ENCODE assay signal across 20 cellular contexts in the genomic region with DNA sequence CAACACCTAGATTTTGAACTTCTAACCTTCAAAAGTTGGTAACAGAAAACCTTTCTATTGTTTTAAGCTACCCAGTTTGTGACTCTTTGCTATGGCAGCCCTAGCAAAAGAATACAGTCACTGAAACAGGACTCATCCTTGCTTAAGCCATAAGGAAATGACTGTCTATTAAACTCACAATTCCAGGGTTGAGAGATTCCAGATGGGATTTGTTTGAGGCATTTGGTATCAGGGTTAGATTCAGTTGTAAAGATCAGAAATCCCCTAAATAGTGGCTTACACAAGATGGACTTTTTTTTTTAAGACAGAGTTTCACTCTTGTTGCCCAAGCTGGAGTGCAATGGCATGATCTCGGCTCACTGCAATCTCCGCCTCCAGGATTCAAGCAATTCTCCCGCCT.
"Had no signal": no experiment of that assay in that cellular context is flagged by ENCODE, and none has a peak within 500 bp of the region (broad histone marks: within the 10 kb centered on the region; RNA-seq: fewer than 3 reads in every experiment).

No MANE protein-coding gene starts in this region.

- H3K27me3 ChIP-seq: dorsolateral prefrontal cortex, gastrocnemius medialis, right lobe of liver, spleen, tibial artery, upper lobe of left lung, uterus had no signal

- H3K36me3 ChIP-seq: gastrocnemius medialis, right lobe of liver, spleen, tibial artery, upper lobe of left lung, uterus had no signal

- DNase-seq: cortex of kidney; dorsolateral prefrontal cortex; effector CD8-positive, alpha-beta T cell; gastrocnemius medialis; naive thymus-derived CD4-positive, alpha-beta T cell; nephron progenitor cell; psoas muscle; retina; right lobe of liver; spleen; stimulated activated CD4-positive, alpha-beta T cell treated with anti-CD3 and anti-CD28 coated beads, Interleukin-15, amount 100 ng/mL, for 24 hours; stimulated activated CD4-positive, alpha-beta T cell treated with anti-CD3 and anti-CD28 coated beads, Interleukin-1b, Interleukin-23, amount 100 ng/mL, for 48 hours; stimulated activated CD4-positive, alpha-beta T cell treated with anti-CD3 and anti-CD28 coated beads, Interleukin-4, amount 100 ng/mL, for 24 hours; tibial artery; upper lobe of left lung; uterus had no signal

- H3K4me3 Mint-ChIP-seq: memory B cell; naive thymus-derived CD4-positive, alpha-beta T cell; nephron progenitor cell; stimulated activated memory B cell treated with anti-CD40 and anti-IgM and Interleukin-4, amounts not matched to agents 10 μg/mL and 1 μg/mL and 100 μg/mL, for 72 hours; stimulated activated naive CD8-positive, alpha-beta T cell treated with anti-CD3 and anti-CD28 coated beads, Interleukin-15, Interleukin-2, amounts not matched to agents 100 ng/mL and 50 ng/mL, for 24 hours had no signal

- H3K4me3 ChIP-seq: dorsolateral prefrontal cortex, gastrocnemius medialis, psoas muscle, right lobe of liver, spleen, tibial artery, upper lobe of left lung, uterus had no signal

- H3K27me3 Mint-ChIP-seq: naive thymus-derived CD4-positive, alpha-beta T cell; stimulated activated naive CD8-positive, alpha-beta T cell treated with anti-CD3 and anti-CD28 coated beads, Interleukin-15, Interleukin-2, amounts not matched to agents 100 ng/mL and 50 ng/mL, for 24 hours had no signal

- H3K4me1 ChIP-seq: gastrocnemius medialis, psoas muscle, spleen, tibial artery, upper lobe of left lung, uterus had no signal

- H3K9me3 Mint-ChIP-seq: stimulated activated memory B cell treated with anti-CD40 and anti-IgM and Interleukin-4, amounts not matched to agents 10 μg/mL and 1 μg/mL and 100 μg/mL, for 72 hours; stimulated activated naive CD8-positive, alpha-beta T cell treated with anti-CD3 and anti-CD28 coated beads, Interleukin-15, Interleukin-2, amounts not matched to agents 100 ng/mL and 50 ng/mL, for 24 hours had no signal

- H3K4me1 Mint-ChIP-seq: memory B cell; stimulated activated memory B cell treated with anti-CD40 and anti-IgM and Interleukin-4, amounts not matched to agents 10 μg/mL and 1 μg/mL and 100 μg/mL, for 72 hours had no signal

- H3K9me3 ChIP-seq: gastrocnemius medialis, psoas muscle, right lobe of liver, spleen, tibial artery, upper lobe of left lung, uterus had no signal

- ATAC-seq: gastrocnemius medialis; left lobe of liver; naive thymus-derived CD4-positive, alpha-beta T cell; psoas muscle; right lobe of liver; stimulated activated memory B cell treated with anti-CD40 and anti-IgM and Interleukin-4, amounts not matched to agents 10 μg/mL and 1 μg/mL and 100 μg/mL, for 72 hours had no signal

- H3K27ac ChIP-seq: dorsolateral prefrontal cortex, gastrocnemius medialis, psoas muscle, right lobe of liver, spleen, tibial artery, upper lobe of left lung, uterus had no signal
